Comparison of ENCODE assay signal across 8 cellular contexts in the genomic region with DNA sequence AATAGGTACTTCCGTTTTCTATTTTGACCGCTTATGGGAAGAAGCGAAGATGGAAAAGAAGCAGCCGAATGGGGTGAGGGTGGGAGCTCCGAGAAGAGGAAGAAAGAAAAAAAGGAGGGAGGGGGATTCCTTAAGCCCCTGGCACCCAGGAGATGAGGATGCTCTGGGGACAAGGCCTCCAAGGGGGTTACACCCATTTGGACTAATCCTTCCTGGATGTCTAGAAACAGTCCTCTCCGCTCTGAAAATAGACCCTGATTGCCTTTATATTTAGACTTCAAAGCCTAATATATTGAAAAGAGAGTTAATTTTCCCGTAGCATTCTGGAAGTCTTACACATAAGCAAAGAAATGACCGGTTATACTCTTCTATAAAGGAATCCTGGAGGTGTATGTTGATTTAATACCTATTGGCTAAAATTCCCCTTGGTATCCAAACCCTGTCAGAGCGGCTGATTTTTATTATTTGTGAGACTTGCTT. TPM values are rescaled to one million over a fixed set of nuclear protein-coding genes. Genes with fewer than 3 reads are reported as not detected.
A peak's percentile ranks its signal among the peaks of the same experiment; 100 is the strongest.
DNase-seq lines count a peak whose midpoint lies in the region; ATAC-seq and TF ChIP-seq lines count a peak whose summit lies in the region.

No MANE protein-coding gene starts in this region.

- WGBS in right cardiac atrium, result 35% methylated on average over 9 of the region's 9 CpGs

- no peak for DNase-seq in activated CD4-positive, alpha-beta memory T cell treated with anti-CD3 and anti-CD28 coated beads for 36 hours
- DNase-seq in right cardiac atrium, result no peak
- DNase-seq in NCI-H226, result no peak
- no peak for DNase-seq in cerebellar nuclear complex (lab: John Stamatoyannopoulos, UW)

- H3K4me3 ChIP-seq in HEK293 (ENCODE audit: low read depth, low read length), result no peak overlapping the region
- peak overlapping the region; percentile 90 for H3K4me3 ChIP-seq in right cardiac atrium (ENCODE audit: low read length)
- peak overlapping the region; percentile 68 to 70 (median 70) for H3K4me3 ChIP-seq in skeletal muscle tissue (ENCODE audit: low read length in 3 of 3)

- no peak overlapping the region for H3K27ac Mint-ChIP-seq in activated CD4-positive, alpha-beta memory T cell treated with anti-CD3 and anti-CD28 coated beads for 36 hours

- ATAC-seq in right cardiac atrium (no peak), GM18511 (IDR thresholded peaks at IDR 0.05; ENCODE audit: unreplicated experiment) (no peak), GM21390 (IDR thresholded peaks at IDR 0.05; ENCODE audit: unreplicated experiment) (no peak)

- H3K27me3 ChIP-seq in right cardiac atrium (ENCODE audit: control insufficient read depth, insufficient read depth) (no peaks in the 10 kb centered on the region), skeletal muscle tissue (ENCODE audit: control insufficient read depth in 3 of 3, insufficient read depth in 3 of 3, low read length in 3 of 3) (peaks cover 18 to 36% (median 28%) of the 10 kb centered on the region in 3 donors)

- intact Hi-C loops in activated CD4-positive, alpha-beta memory T cell treated with anti-CD3 and anti-CD28 coated beads for 36 hours (cut with micrococcal nuclease), result loop anchor here (1.0 kb wide), 1 partner anchor 13 kb away; the partner anchor contains the start of gene RPP30
- intact Hi-C loops in right cardiac atrium (cut with DNase I), result loop anchor here in 2 of 4 donors (10.0 kb wide), 2 partner anchors 94 to 104 kb away; no protein-coding TSS in a partner anchor

- H3K27ac ChIP-seq in HEK293 (ENCODE audit: extremely low read depth, low read depth, low read length) (no peak overlapping the region), right cardiac atrium (ENCODE audit: low read length) (no peak overlapping the region), skeletal muscle tissue (ENCODE audit: low read depth, low read length) (no peak overlapping the region)

- H3K9me3 Mint-ChIP-seq in activated CD4-positive, alpha-beta memory T cell treated with anti-CD3 and anti-CD28 coated beads for 36 hours, result no peaks in the 10 kb centered on the region

- H3K36me3 ChIP-seq in HEK293 (ENCODE audit: control insufficient read depth in 2 of 2, insufficient read depth in 1 of 2, low read length in 2 of 2), result no peaks in the 10 kb centered on the region
- no peaks in the 10 kb centered on the region for H3K36me3 ChIP-seq in skeletal muscle tissue (ENCODE audit: control insufficient read depth in 3 of 3, insufficient read depth in 3 of 3, low read length in 3 of 3)

- TF ChIP-seq CTCF in HEK293 (tag by site-specific recombination; IDR thresholded peaks at IDR 0.05), result no peak

- H3K36me3 Mint-ChIP-seq in activated CD4-positive, alpha-beta memory T cell treated with anti-CD3 and anti-CD28 coated beads for 36 hours, result no peaks in the 10 kb centered on the region

- peak overlapping the region in 2 of 3 donors; percentile 65 to 73 for H3K9ac ChIP-seq in skeletal muscle tissue (ENCODE audit: low read depth in 1 of 3, low read length in 3 of 3)

- POLR2A ChIA-PET in HEK293 (lab: Yijun Ruan, JAX), result no interaction called here
- POLR2A ChIA-PET in activated CD4-positive, alpha-beta memory T cell treated with anti-CD3 and anti-CD28 coated beads for 36 hours (lab: Charles Lee), result interaction anchor here (1.3 to 2.2 kb wide), 2 partner anchors 14 kb away, joined by 5 to 10 read pairs; partner anchors contain the start of gene RPP30

- H3K4me1 ChIP-seq in HEK293 (ENCODE audit: control insufficient read depth, insufficient read depth, low read length) (no peaks in the 10 kb centered on the region), right cardiac atrium (ENCODE audit: control insufficient read depth, insufficient read depth, low read length) (no peaks in the 10 kb centered on the region), skeletal muscle tissue (ENCODE audit: control insufficient read depth in 3 of 3, insufficient read depth in 3 of 3, low read length in 3 of 3) (peaks cover 4 to 7% (median 6%) of the 10 kb centered on the region in 3 donors)

- H3K9me3 ChIP-seq in HEK293 (ENCODE audit: control insufficient read depth, insufficient read depth, low read depth, low read length) (no peaks in the 10 kb centered on the region), right cardiac atrium (ENCODE audit: control insufficient read depth, low read length) (no peaks in the 10 kb centered on the region), skeletal muscle tissue (ENCODE audit: control insufficient read depth in 3 of 3, low read length in 3 of 3) (no peaks in the 10 kb centered on the region)

- H3K4me1 Mint-ChIP-seq in activated CD4-positive, alpha-beta memory T cell treated with anti-CD3 and anti-CD28 coated beads for 36 hours (ENCODE audit: low read depth), result peaks cover 14% of the 10 kb centered on the region

- CTCF ChIA-PET in HEK293 (lab: Yijun Ruan, JAX), result interaction anchor here (0.6 to 11.5 kb wide), 10 partner anchors 9 to 1095 kb away, joined by 3 to 199 read pairs (median 4); partner anchors contain the start of gene RPP30
- CTCF ChIA-PET in activated CD4-positive, alpha-beta memory T cell treated with anti-CD3 and anti-CD28 coated beads for 36 hours (lab: Charles Lee), result interaction anchor here (1.3 to 3.0 kb wide), 2 partner anchors 12 to 13 kb away, joined by 4 to 22 read pairs; partner anchors contain the start of gene RPP30

- peak overlapping the region; percentile 71 for H3K4me3 Mint-ChIP-seq in activated CD4-positive, alpha-beta memory T cell treated with anti-CD3 and anti-CD28 coated beads for 36 hours

- peaks cover 41% of the 10 kb centered on the region for H3K27me3 Mint-ChIP-seq in activated CD4-positive, alpha-beta memory T cell treated with anti-CD3 and anti-CD28 coated beads for 36 hours

TF ChIP-seq in HEK293, 187 proteins besides CTCF, POLR2A, EP300 and RAD21:
- TF ChIP-seq ATF2 (tag by site-specific recombination; IDR thresholded peaks at IDR 0.05; ENCODE audit: low read depth) (no peak), ZNF785 (tag by site-specific recombination; IDR thresholded peaks at IDR 0.05) (no peak), PRDM4 (tag by site-specific recombination; IDR thresholded peaks at IDR 0.05) (peak; percentile 31)
- TF ChIP-seq, protein P1, sequence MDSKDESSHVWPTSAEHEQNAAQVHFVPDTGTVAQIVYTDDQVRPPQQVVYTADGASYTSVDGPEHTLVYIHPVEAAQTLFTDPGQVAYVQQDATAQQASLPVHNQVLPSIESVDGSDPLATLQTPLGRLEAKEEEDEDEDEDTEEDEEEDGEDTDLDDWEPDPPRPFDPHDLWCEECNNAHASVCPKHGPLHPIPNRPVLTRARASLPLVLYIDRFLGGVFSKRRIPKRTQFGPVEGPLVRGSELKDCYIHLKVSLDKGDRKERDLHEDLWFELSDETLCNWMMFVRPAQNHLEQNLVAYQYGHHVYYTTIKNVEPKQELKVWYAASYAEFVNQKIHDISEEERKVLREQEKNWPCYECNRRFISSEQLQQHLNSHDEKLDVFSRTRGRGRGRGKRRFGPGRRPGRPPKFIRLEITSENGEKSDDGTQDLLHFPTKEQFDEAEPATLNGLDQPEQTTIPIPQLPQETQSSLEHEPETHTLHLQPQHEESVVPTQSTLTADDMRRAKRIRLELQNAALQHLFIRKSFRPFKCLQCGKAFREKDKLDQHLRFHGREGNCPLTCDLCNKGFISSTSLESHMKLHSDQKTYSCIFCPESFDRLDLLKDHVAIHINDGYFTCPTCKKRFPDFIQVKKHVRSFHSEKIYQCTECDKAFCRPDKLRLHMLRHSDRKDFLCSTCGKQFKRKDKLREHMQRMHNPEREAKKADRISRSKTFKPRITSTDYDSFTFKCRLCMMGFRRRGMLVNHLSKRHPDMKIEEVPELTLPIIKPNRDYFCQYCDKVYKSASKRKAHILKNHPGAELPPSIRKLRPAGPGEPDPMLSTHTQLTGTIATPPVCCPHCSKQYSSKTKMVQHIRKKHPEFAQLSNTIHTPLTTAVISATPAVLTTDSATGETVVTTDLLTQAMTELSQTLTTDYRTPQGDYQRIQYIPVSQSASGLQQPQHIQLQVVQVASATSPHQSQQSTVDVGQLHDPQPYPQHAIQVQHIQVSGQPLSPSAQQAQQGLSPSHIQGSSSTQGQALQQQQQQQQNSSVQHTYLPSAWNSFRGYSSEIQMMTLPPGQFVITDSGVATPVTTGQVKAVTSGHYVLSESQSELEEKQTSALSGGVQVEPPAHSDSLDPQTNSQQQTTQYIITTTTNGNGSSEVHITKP (tag by site-specific recombination; IDR thresholded peaks at IDR 0.05), result peak; percentile 32; the same call in 1 of the 2 replicates
TF ChIP-seq in HEK293: peak in this region for 2.

RNA-seq across cellular contexts. Expression of gene HTR7, which starts 0.7 kb away (rescaled TPM):
- not detected for total RNA-seq in activated CD4-positive, alpha-beta memory T cell treated with anti-CD3 and anti-CD28 coated beads for 36 hours
- total RNA-seq in right cardiac atrium, result under 1 TPM; 0.14 to 0.58 (median 0.23) TPM
- 0.14 TPM for polyA plus RNA-seq in right cardiac atrium
- total RNA-seq in skeletal muscle tissue, result under 0.01 TPM

RNA-seq across cellular contexts. Expression of gene RPP30, which starts 13.2 kb away (rescaled TPM):
- total RNA-seq in activated CD4-positive, alpha-beta memory T cell treated with anti-CD3 and anti-CD28 coated beads for 36 hours, result 100 to 1,000 TPM; 103 to 108 TPM
- 10 to 100 TPM; 26.9 to 35.5 (median 31.5) TPM for total RNA-seq in right cardiac atrium
- polyA plus RNA-seq in right cardiac atrium, result 40.1 TPM
- total RNA-seq in skeletal muscle tissue, result 42.3 TPM
